In the genomic region with DNA sequence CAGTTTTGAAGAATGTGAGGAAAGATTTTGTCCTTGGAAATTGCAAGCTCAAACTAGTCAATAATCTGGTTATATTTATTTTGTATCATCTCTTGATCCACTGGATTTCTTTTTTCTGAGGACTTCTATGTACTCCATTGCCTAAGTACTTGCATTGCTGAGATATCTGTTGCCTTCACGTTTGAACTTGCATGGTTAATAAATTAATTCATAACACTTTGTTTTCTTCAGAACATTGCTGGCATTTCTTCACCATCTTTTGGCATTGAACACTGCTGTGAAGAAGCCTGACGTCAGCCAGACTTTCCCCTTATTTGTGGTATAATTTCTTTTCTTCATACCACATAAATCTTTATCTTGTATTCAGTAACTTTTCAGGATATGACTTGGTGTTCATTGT, we compare ENCODE assay signal across 33 cellular contexts.
"Had no signal": no experiment of that assay in that cellular context is flagged by ENCODE, and none has a peak within 500 bp of the region (broad histone marks: within the 10 kb centered on the region; RNA-seq: fewer than 3 reads in every experiment).

No MANE protein-coding gene starts in this region.

- H3K27me3 ChIP-seq: brain microvascular endothelial cell, esophagus squamous epithelium, gastrocnemius medialis, heart left ventricle had no signal

- H3K27me3 Mint-ChIP-seq: activated CD4-positive, alpha-beta memory T cell treated with anti-CD3 and anti-CD28 coated beads for 36 hours; activated naive CD4-positive, alpha-beta T cell treated with anti-CD3 and anti-CD28 coated beads, Interleukin-2, amount 10 ng/mL, durations not matched to agents 7 days and 5 days had no signal

- ATAC-seq: activated CD4-positive, alpha-beta T cell treated with anti-CD3 and anti-CD28 coated beads for 36 hours; activated CD8-positive, alpha-beta memory T cell treated with anti-CD3 and anti-CD28 coated beads, Interleukin-2, amount 10 ng/mL, durations not matched to agents 7 days and 5 days; activated CD8-positive, alpha-beta T cell treated with anti-CD3 and anti-CD28 coated beads, Interleukin-2, amount 10 ng/mL, durations not matched to agents 7 days and 5 days; activated naive CD4-positive, alpha-beta T cell treated with anti-CD3 and anti-CD28 coated beads, Interleukin-2, amount 50 U/mL, for 72 hours; gastrocnemius medialis; heart left ventricle; T-helper 17 cell had no signal

- DNase-seq: activated CD4-positive, alpha-beta memory T cell treated with anti-CD3 and anti-CD28 coated beads for 36 hours; activated CD4-positive, alpha-beta T cell treated with anti-CD3 and anti-CD28 coated beads for 36 hours; activated CD4-positive, alpha-beta T cell treated with anti-CD3 and anti-CD28 coated beads, Interleukin-2, amount 10 ng/mL, durations not matched to agents 24 days and 14 days; activated CD4-positive, CD25-positive, alpha-beta regulatory T cell; activated CD4-positive, CD25-positive, alpha-beta regulatory T cell treated with anti-CD3 and anti-CD28 coated beads, Interleukin-2, amount 50 U/mL, for 72 hours; activated CD8-positive, alpha-beta memory T cell treated with anti-CD3 and anti-CD28 coated beads, Interleukin-2, amount 10 ng/mL, durations not matched to agents 7 days and 5 days; activated CD8-positive, alpha-beta memory T cell treated with anti-CD3 and anti-CD28 coated beads, Interleukin-2, amount 50 U/mL, for 4 hours; activated CD8-positive, alpha-beta T cell treated with anti-CD3 and anti-CD28 coated beads, Interleukin-2, amount 10 ng/mL, durations not matched to agents 7 days and 5 days; activated gamma-delta T cell; activated naive CD4-positive, alpha-beta T cell; activated naive CD4-positive, alpha-beta T cell treated with anti-CD3 and anti-CD28 coated beads, Interleukin-2, amount 10 ng/mL, durations not matched to agents 7 days and 5 days; activated naive CD8-positive, alpha-beta T cell treated with anti-CD3 and anti-CD28 coated beads, Interleukin-2, amount 10 ng/mL, durations not matched to agents 7 days and 5 days; activated T-cell treated with anti-CD3 and anti-CD28 coated beads, Interleukin-2, amount 50 U/mL, for 1 hour; activated T-cell treated with anti-CD3 and anti-CD28 coated beads, Interleukin-2, amount 50 U/mL, for 48 hours; brain microvascular endothelial cell; caudate nucleus; cortex of kidney; dermis blood vessel endothelial cell; effector CD8-positive, alpha-beta T cell; endodermal cell; erythroblast; esophagus squamous epithelium; foreskin fibroblast; gastrocnemius medialis; glutamatergic neuron; heart left ventricle; T-helper 1 cell; T-helper 17 cell; T1000 had no signal

- H3K4me3 ChIP-seq: esophagus squamous epithelium, gastrocnemius medialis, heart left ventricle had no signal

- H3K9me3 Mint-ChIP-seq: activated CD4-positive, alpha-beta memory T cell treated with anti-CD3 and anti-CD28 coated beads for 36 hours; activated CD4-positive, alpha-beta T cell treated with anti-CD3 and anti-CD28 coated beads, Interleukin-2, amount 10 ng/mL, durations not matched to agents 24 days and 14 days; activated naive CD4-positive, alpha-beta T cell treated with anti-CD3 and anti-CD28 coated beads, Interleukin-2, amount 10 ng/mL, durations not matched to agents 7 days and 5 days; activated naive CD4-positive, alpha-beta T cell treated with anti-CD3 and anti-CD28 coated beads, Interleukin-2, amount 50 U/mL, for 72 hours; activated naive CD8-positive, alpha-beta T cell treated with anti-CD3 and anti-CD28 coated beads, Interleukin-2, amount 10 ng/mL, durations not matched to agents 7 days and 5 days; endodermal cell; T-helper 2 cell treated with Interferon-gamma antibody and Interleukin-4, amounts not matched to agents 5 μg/mL and 100 μg/mL, for 36 hours had no signal

- H3K4me3 Mint-ChIP-seq: activated CD4-positive, alpha-beta memory T cell treated with anti-CD3 and anti-CD28 coated beads for 36 hours; activated CD4-positive, alpha-beta T cell treated with anti-CD3 and anti-CD28 coated beads for 36 hours; activated CD4-positive, alpha-beta T cell treated with anti-CD3 and anti-CD28 coated beads, Interleukin-2, amount 10 ng/mL, durations not matched to agents 24 days and 14 days; activated CD8-positive, alpha-beta memory T cell treated with anti-CD3 and anti-CD28 coated beads, Interleukin-2, amount 10 ng/mL, durations not matched to agents 7 days and 5 days; activated CD8-positive, alpha-beta T cell treated with anti-CD3 and anti-CD28 coated beads, Interleukin-2, amount 10 ng/mL, durations not matched to agents 7 days and 5 days; activated naive CD4-positive, alpha-beta T cell treated with anti-CD3 and anti-CD28 coated beads, Interleukin-2, amount 10 ng/mL, durations not matched to agents 7 days and 5 days; activated naive CD8-positive, alpha-beta T cell treated with anti-CD3 and anti-CD28 coated beads, Interleukin-2, amount 10 ng/mL, durations not matched to agents 7 days and 5 days; endodermal cell; T-helper 17 cell; T-helper 2 cell treated with Interferon-gamma antibody and Interleukin-4, amounts not matched to agents 5 μg/mL and 100 μg/mL, for 36 hours had no signal

- H3K4me1 ChIP-seq: esophagus squamous epithelium, gastrocnemius medialis, heart left ventricle had no signal

- H3K27ac ChIP-seq: brain microvascular endothelial cell, esophagus squamous epithelium, gastrocnemius medialis, heart left ventricle had no signal

- H3K36me3 ChIP-seq: brain microvascular endothelial cell, esophagus squamous epithelium, gastrocnemius medialis, heart left ventricle had no signal

- H3K27ac Mint-ChIP-seq: activated CD4-positive, alpha-beta memory T cell treated with anti-CD3 and anti-CD28 coated beads for 36 hours; activated CD4-positive, alpha-beta T cell treated with anti-CD3 and anti-CD28 coated beads for 36 hours; activated CD4-positive, alpha-beta T cell treated with anti-CD3 and anti-CD28 coated beads, Interleukin-2, amount 10 ng/mL, durations not matched to agents 24 days and 14 days; activated CD8-positive, alpha-beta memory T cell treated with anti-CD3 and anti-CD28 coated beads, Interleukin-2, amount 10 ng/mL, durations not matched to agents 7 days and 5 days; activated CD8-positive, alpha-beta T cell treated with anti-CD3 and anti-CD28 coated beads, Interleukin-2, amount 10 ng/mL, durations not matched to agents 7 days and 5 days; activated naive CD4-positive, alpha-beta T cell treated with anti-CD3 and anti-CD28 coated beads, Interleukin-2, amount 10 ng/mL, durations not matched to agents 7 days and 5 days; activated naive CD4-positive, alpha-beta T cell treated with anti-CD3 and anti-CD28 coated beads, Interleukin-2, amount 50 U/mL, for 72 hours; activated naive CD8-positive, alpha-beta T cell treated with anti-CD3 and anti-CD28 coated beads, Interleukin-2, amount 10 ng/mL, durations not matched to agents 7 days and 5 days; endodermal cell; T-helper 17 cell; T-helper 2 cell treated with Interferon-gamma antibody and Interleukin-4, amounts not matched to agents 5 μg/mL and 100 μg/mL, for 36 hours had no signal

- H3K4me1 Mint-ChIP-seq: activated CD4-positive, alpha-beta T cell treated with anti-CD3 and anti-CD28 coated beads for 36 hours; activated CD4-positive, alpha-beta T cell treated with anti-CD3 and anti-CD28 coated beads, Interleukin-2, amount 10 ng/mL, durations not matched to agents 24 days and 14 days; activated CD8-positive, alpha-beta memory T cell treated with anti-CD3 and anti-CD28 coated beads, Interleukin-2, amount 10 ng/mL, durations not matched to agents 7 days and 5 days; activated naive CD4-positive, alpha-beta T cell treated with anti-CD3 and anti-CD28 coated beads, Interleukin-2, amount 10 ng/mL, durations not matched to agents 7 days and 5 days; activated naive CD8-positive, alpha-beta T cell treated with anti-CD3 and anti-CD28 coated beads, Interleukin-2, amount 10 ng/mL, durations not matched to agents 7 days and 5 days; endodermal cell; T-helper 17 cell had no signal

- H3K36me3 Mint-ChIP-seq: activated CD4-positive, alpha-beta memory T cell treated with anti-CD3 and anti-CD28 coated beads for 36 hours; activated CD8-positive, alpha-beta memory T cell treated with anti-CD3 and anti-CD28 coated beads, Interleukin-2, amount 10 ng/mL, durations not matched to agents 7 days and 5 days; activated naive CD4-positive, alpha-beta T cell treated with anti-CD3 and anti-CD28 coated beads, Interleukin-2, amount 10 ng/mL, durations not matched to agents 7 days and 5 days; activated naive CD4-positive, alpha-beta T cell treated with anti-CD3 and anti-CD28 coated beads, Interleukin-2, amount 50 U/mL, for 72 hours; activated naive CD8-positive, alpha-beta T cell treated with anti-CD3 and anti-CD28 coated beads, Interleukin-2, amount 10 ng/mL, durations not matched to agents 7 days and 5 days had no signal

- H3K9me3 ChIP-seq: esophagus squamous epithelium, gastrocnemius medialis had no signal

- FAIRE-seq: astrocyte, colon had no signal
